Comparison of ENCODE assay signal across 22 cellular contexts in genomic region chr3:11832964-11833621, GRCh38. TPM values are rescaled to one million over a fixed set of nuclear protein-coding genes. Genes with fewer than 3 reads are reported as not detected.
DNase-seq lines count a peak whose midpoint lies in the region; ATAC-seq and TF ChIP-seq lines count a peak whose summit lies in the region.
"Had no signal": no experiment of that assay in that cellular context is flagged by ENCODE, and none has a peak within 500 bp of the region (broad histone marks: within the 10 kb centered on the region; RNA-seq: fewer than 3 reads in every experiment).

No MANE protein-coding gene starts in this region.

- DNase-seq in COLO829 (ENCODE audit: low spot score) (peak; percentile 69), hippocampal formation (lab: John Stamatoyannopoulos, UW) (peak; percentile 10 to 51), occipital lobe (lab: John Stamatoyannopoulos, UW) (peak; percentile 25), foreskin fibroblast (no peak), uterus (no peak)
- DNase-seq in stimulated activated naive CD8-positive, alpha-beta T cell treated with anti-CD3 and anti-CD28 coated beads, Interleukin-15, amount 100 ng/mL, for 72 hours, result no peak
- DNase-seq: amniotic stem cell, DMS153, HFFc6, lower lobe of right lung, NCI-H1048, NCI-H524 treated with DMSO at 0.1 percent for 48 hours, SJCRH30, spleen, T-helper 2 cell, upper lobe of left lung had no signal

- no peaks in the 10 kb centered on the region for H3K9me3 ChIP-seq in uterus
- H3K9me3 ChIP-seq: A549, lower lobe of right lung, SJCRH30, spleen, upper lobe of left lung had no signal

- no peak for TF ChIP-seq CTCF in brain (conservative IDR thresholded peaks at IDR 0.05)
- no peak for TF ChIP-seq CTCF in foreskin fibroblast (IDR thresholded peaks at IDR 0.05; ENCODE audit: low read depth, low read length)
- TF ChIP-seq CTCF in uterus (IDR thresholded peaks at IDR 0.05), result no peak

- H3K27ac ChIP-seq in uterus, result no peak overlapping the region
- H3K27ac ChIP-seq: A549, C4-2B, lower lobe of right lung, SJCRH30, spleen, upper lobe of left lung had no signal

- H3K4me3 ChIP-seq in foreskin fibroblast (ENCODE audit: low read depth in 1 of 2, low read length in 2 of 2) (no peak overlapping the region), uterus (no peak overlapping the region)
- H3K4me3 ChIP-seq: A549, lower lobe of right lung, SJCRH30, spleen, upper lobe of left lung had no signal

- H3K36me3 Mint-ChIP-seq in brain, result peaks cover 40% of the 10 kb centered on the region

- no peaks in the 10 kb centered on the region for H3K27me3 ChIP-seq in uterus
- H3K27me3 ChIP-seq: SJCRH30, spleen, upper lobe of left lung had no signal

- no peaks in the 10 kb centered on the region for H3K4me1 ChIP-seq in uterus
- H3K4me1 ChIP-seq: A549, lower lobe of right lung, SJCRH30, spleen, upper lobe of left lung had no signal

- no peaks in the 10 kb centered on the region for H3K27me3 Mint-ChIP-seq in brain
- H3K27me3 Mint-ChIP-seq in stimulated activated naive CD8-positive, alpha-beta T cell treated with anti-CD3 and anti-CD28 coated beads, Interleukin-15, amount 100 ng/mL, for 72 hours, result no peaks in the 10 kb centered on the region
- H3K27me3 Mint-ChIP-seq: progenitor cell of endocrine pancreas had no signal

- TF ChIP-seq POLR2A in uterus (IDR thresholded peaks at IDR 0.05), result no peak

- peak overlapping the region in 3 of 5 experiments; percentile 4 to 73 (median 40) for H3K4me3 Mint-ChIP-seq in brain
- no peak overlapping the region for H3K4me3 Mint-ChIP-seq in stimulated activated naive CD8-positive, alpha-beta T cell treated with anti-CD3 and anti-CD28 coated beads, Interleukin-15, amount 100 ng/mL, for 72 hours
- H3K4me3 Mint-ChIP-seq: HFFc6 had no signal

- no peaks in the 10 kb centered on the region for H3K9me3 Mint-ChIP-seq in brain
- H3K9me3 Mint-ChIP-seq in stimulated activated naive CD8-positive, alpha-beta T cell treated with anti-CD3 and anti-CD28 coated beads, Interleukin-15, amount 100 ng/mL, for 72 hours, result no peaks in the 10 kb centered on the region
- H3K9me3 Mint-ChIP-seq: HFFc6 had no signal

- ATAC-seq in stimulated activated naive CD8-positive, alpha-beta T cell treated with anti-CD3 and anti-CD28 coated beads, Interleukin-15, amount 100 ng/mL, for 72 hours, result no peak
- no peak for ATAC-seq in GM21447 (IDR thresholded peaks at IDR 0.05; ENCODE audit: unreplicated experiment)
- ATAC-seq: A549; activated CD4-positive, CD25-positive, alpha-beta regulatory T cell treated with anti-CD3 and anti-CD28 coated beads, Interleukin-2, amount 50 U/mL, for 24 hours; lower lobe of right lung had no signal

- H3K36me3 ChIP-seq in uterus, result no peaks in the 10 kb centered on the region

- H3K27ac Mint-ChIP-seq in brain, result peak overlapping the region; percentile 65 to 91 (median 76)
- H3K27ac Mint-ChIP-seq in stimulated activated naive CD8-positive, alpha-beta T cell treated with anti-CD3 and anti-CD28 coated beads, Interleukin-15, amount 100 ng/mL, for 72 hours, result peak overlapping the region in 1 of 2 donors; percentile 19
- H3K27ac Mint-ChIP-seq: HFFc6, progenitor cell of endocrine pancreas had no signal

- peaks cover 11% of the 10 kb centered on the region for H3K4me1 Mint-ChIP-seq in brain
- no peaks in the 10 kb centered on the region for H3K4me1 Mint-ChIP-seq in stimulated activated naive CD8-positive, alpha-beta T cell treated with anti-CD3 and anti-CD28 coated beads, Interleukin-15, amount 100 ng/mL, for 72 hours

- intact Hi-C loops in uterus (cut with DNase I; ENCODE audit: low total_unique reads), result no loop called here

RNA-seq across cellular contexts. Expression of gene TAMM41, which starts 13.6 kb away (rescaled TPM):
- polyA plus RNA-seq in brain (ENCODE audit: insufficient read depth, low read depth, low replicate concordance), result 10.6 TPM
- total RNA-seq in occipital lobe, result 10.6 TPM
- total RNA-seq in uterus, result 10 to 100 TPM in 3 of 4 donors, 1 to 10 TPM in 1; 4.9 to 34.6 (median 25.6) TPM

Comparison
In these comparisons a context has a peak if more than half of its experiments do, and no peak if none do; other contexts are left out.
1. DNase-seq: peak in COLO829 (single experiment), hippocampal formation (2 of 2) and occipital lobe (single experiment); none in stimulated activated naive CD8-positive, alpha-beta T cell treated with anti-CD3 and anti-CD28 coated beads, Interleukin-15, amount 100 ng/mL, for 72 hours (0 of 2), foreskin fibroblast (0 of 2) and uterus (0 of 2).
2. H3K4me3 Mint-ChIP-seq: peak in brain (3 of 5); none in stimulated activated naive CD8-positive, alpha-beta T cell treated with anti-CD3 and anti-CD28 coated beads, Interleukin-15, amount 100 ng/mL, for 72 hours (0 of 2).